ENCODE assay signal across 8 cellular contexts in genomic region chr7:106346678-106347217, GRCh38.
A peak's percentile ranks its signal among the peaks of the same experiment; 100 is the strongest.
DNase-seq lines count a peak whose midpoint lies in the region; ATAC-seq, FAIRE-seq and TF ChIP-seq lines count a peak whose summit lies in the region.

No MANE protein-coding gene starts in this region.

- WGBS in endodermal cell (ENCODE audit: insufficient coverage in 1 of 2, insufficient read length in 1 of 2), 2 experiments: 86 to 87% methylated on average over 2 of the region's 2 CpGs

- H3K36me3 Mint-ChIP-seq in activated CD8-positive, alpha-beta T cell treated with anti-CD3 and anti-CD28 coated beads for 36 hours (ENCODE audit: low read depth): peaks cover 68% of the 10 kb centered on the region
- H3K36me3 Mint-ChIP-seq in immature natural killer cell: peaks cover 4 to 15% (median 8%) of the 10 kb centered on the region in 3 donors
- H3K36me3 Mint-ChIP-seq in endodermal cell (ENCODE audit: low read depth): peaks cover under 1% of the 10 kb centered on the region

- no peak for TF ChIP-seq POLR2A in GM12891 (IDR thresholded peaks at IDR 0.05; ENCODE audit: low read depth, low read length)

- peak overlapping the region; percentile 67 for H3K4me3 Mint-ChIP-seq in activated CD8-positive, alpha-beta T cell treated with anti-CD3 and anti-CD28 coated beads for 36 hours
- H3K4me3 Mint-ChIP-seq in immature natural killer cell (peak overlapping the region in 2 of 5 donors; percentile 3 to 73), endodermal cell (no peak overlapping the region)

- H3K36me3 ChIP-seq in endodermal cell (ENCODE audit: control insufficient read depth, insufficient read depth, low read length): no peaks in the 10 kb centered on the region

- peak; percentile 81 for FAIRE-seq in GM12891 (lab: Jason Lieb, UNC)

- CTCF ChIA-PET in activated CD8-positive, alpha-beta T cell treated with anti-CD3 and anti-CD28 coated beads for 36 hours (lab: Charles Lee): interaction anchor here (0.7 to 1.8 kb wide), 4 partner anchors 65 to 318 kb away, joined by 3 to 5 read pairs (median 4); no protein-coding TSS in a partner anchor

- H3K9me3 Mint-ChIP-seq in activated CD8-positive, alpha-beta T cell treated with anti-CD3 and anti-CD28 coated beads for 36 hours: peaks cover 49% of the 10 kb centered on the region
- peaks cover 13 to 41% (median 25%) of the 10 kb centered on the region in 6 donors for H3K9me3 Mint-ChIP-seq in immature natural killer cell
- peaks cover 19% of the 10 kb centered on the region for H3K9me3 Mint-ChIP-seq in endodermal cell

- DNase-seq in GM12891 (ENCODE audit: insufficient read length, low spot score): no peak
- DNase-seq in KBM-7: peak; percentile 89
- DNase-seq in activated CD8-positive, alpha-beta T cell treated with anti-CD3 and anti-CD28 coated beads for 36 hours: peak; percentile 75
- DNase-seq in immature natural killer cell: peak; percentile 38 to 75 (median 59)
- no peak for DNase-seq in effector CD8-positive, alpha-beta T cell (lab: John Stamatoyannopoulos, UW)
- DNase-seq in endodermal cell: no peak
- DNase-seq in NCI-H2029 treated with DMSO at 0.1 percent for 48 hours (lab: John Stamatoyannopoulos, UW): no peak

- H3K4me1 ChIP-seq in endodermal cell (ENCODE audit: control insufficient read depth, insufficient read depth, low read length): no peaks in the 10 kb centered on the region

- no peak overlapping the region for H3K9ac ChIP-seq in endodermal cell (ENCODE audit: extremely low read depth, low read length, poor library complexity, severe bottlenecking)

- no peak for TF ChIP-seq CTCF in activated CD8-positive, alpha-beta T cell treated with anti-CD3 and anti-CD28 coated beads for 36 hours (IDR thresholded peaks at IDR 0.05)
- TF ChIP-seq CTCF in endodermal cell (conservative IDR thresholded peaks at IDR 0.05): no peak

- no peak overlapping the region for H3K27ac ChIP-seq in endodermal cell (ENCODE audit: low read depth, low read length)

- peak overlapping the region; percentile 100 for H3K27ac Mint-ChIP-seq in activated CD8-positive, alpha-beta T cell treated with anti-CD3 and anti-CD28 coated beads for 36 hours
- peak overlapping the region in 5 of 6 donors; percentile 66 to 87 (median 77) for H3K27ac Mint-ChIP-seq in immature natural killer cell
- no peak overlapping the region for H3K27ac Mint-ChIP-seq in endodermal cell

- H3K4me3 ChIP-seq in endodermal cell (ENCODE audit: low read length): no peak overlapping the region

- POLR2A ChIA-PET in activated CD8-positive, alpha-beta T cell treated with anti-CD3 and anti-CD28 coated beads for 36 hours (lab: Charles Lee): interaction anchor here (0.9 to 7.7 kb wide), 16 partner anchors 12 to 115 kb away, joined by 3 to 111 read pairs (median 6); partner anchors contain the start of gene NAMPT

- ATAC-seq in GM21786 (IDR thresholded peaks at IDR 0.05; ENCODE audit: unreplicated experiment): peak; percentile 92
- ATAC-seq in activated CD8-positive, alpha-beta T cell treated with anti-CD3 and anti-CD28 coated beads for 36 hours: peak; percentile 67

- in situ Hi-C loops in KBM-7 (cut with MboI; ENCODE audit: low pct_unique_long_range_greater_than_20kb, low sequenced_read_pairs): no loop called here

- intact Hi-C loops in activated CD8-positive, alpha-beta T cell treated with anti-CD3 and anti-CD28 coated beads for 36 hours (cut with micrococcal nuclease): loop anchor here (1.0 to 5.0 kb wide), 4 partner anchors 60 to 539 kb away; no protein-coding TSS in a partner anchor

- peaks cover 17% of the 10 kb centered on the region for H3K9me3 ChIP-seq in endodermal cell (ENCODE audit: control insufficient read depth, low read length)

- H3K27me3 ChIP-seq in endodermal cell (ENCODE audit: control insufficient read depth, insufficient read depth, low read length, poor library complexity, severe bottlenecking): no peaks in the 10 kb centered on the region

- H3K27me3 Mint-ChIP-seq in activated CD8-positive, alpha-beta T cell treated with anti-CD3 and anti-CD28 coated beads for 36 hours: peaks cover 6% of the 10 kb centered on the region
- H3K27me3 Mint-ChIP-seq in immature natural killer cell (ENCODE audit: low read depth in 3 of 3) (peaks cover 5 to 8% (median 5%) of the 10 kb centered on the region in 3 donors), endodermal cell (ENCODE audit: insufficient read depth) (no peaks in the 10 kb centered on the region)

- peaks cover 52% of the 10 kb centered on the region for H3K4me1 Mint-ChIP-seq in activated CD8-positive, alpha-beta T cell treated with anti-CD3 and anti-CD28 coated beads for 36 hours (ENCODE audit: low read depth)
- H3K4me1 Mint-ChIP-seq in immature natural killer cell (peaks cover 28% of the 10 kb centered on the region in 2 donors), endodermal cell (no peaks in the 10 kb centered on the region)

TF ChIP-seq in GM12891, 5 proteins besides CTCF, POLR2A, EP300 and RAD21:
- peak; percentile 33; the same call in 1 of the 2 replicates for TF ChIP-seq SPI1 (IDR thresholded peaks at IDR 0.05; ENCODE audit: low read depth, low read length)
- TF ChIP-seq TAF1 (IDR thresholded peaks at IDR 0.05; ENCODE audit: low read depth, low read length): no peak

Comparison
In these comparisons a context has a peak if more than half of its experiments do, and no peak if none do; other contexts are left out.
1. DNase-seq: peak in KBM-7 (single experiment), activated CD8-positive, alpha-beta T cell treated with anti-CD3 and anti-CD28 coated beads for 36 hours (single experiment) and immature natural killer cell (3 of 3); none in GM12891 (single experiment), effector CD8-positive, alpha-beta T cell (single experiment), endodermal cell (single experiment) and NCI-H2029 treated with DMSO at 0.1 percent for 48 hours (single experiment).